30 cellular contexts compared by ENCODE assay signal in genomic region chr17:17341452-17341851, GRCh38.
"Had no signal": no experiment of that assay in that cellular context is flagged by ENCODE, and none has a peak within 500 bp of the region (broad histone marks: within the 10 kb centered on the region; RNA-seq: fewer than 3 reads in every experiment).

No MANE protein-coding gene starts in this region.

- H3K9me3 ChIP-seq: MG63 had no signal

- H3K27me3 ChIP-seq: MG63 had no signal

- H3K4me3 Mint-ChIP-seq: activated B cell treated with CpG ODN at 0.5 μM for 24 hours; activated CD4-positive, alpha-beta memory T cell treated with anti-CD3 and anti-CD28 coated beads for 36 hours; activated naive CD8-positive, alpha-beta T cell treated with anti-CD3 and anti-CD28 coated beads, Interleukin-2, amount 50 U/mL, for 24 hours; activated T-cell treated with anti-CD3 and anti-CD28 coated beads, Interleukin-2, amount 50 U/mL, for 72 hours; activated T-helper 17 cell treated with anti-CD3 and anti-CD28 coated beads, Interleukin-2, amount 50 U/mL, for 72 hours; brain had no signal

- H3K27ac Mint-ChIP-seq: activated B cell treated with CpG ODN at 0.5 μM for 24 hours; activated CD4-positive, alpha-beta memory T cell treated with anti-CD3 and anti-CD28 coated beads for 36 hours; activated naive CD8-positive, alpha-beta T cell treated with anti-CD3 and anti-CD28 coated beads, Interleukin-2, amount 50 U/mL, for 24 hours; activated T-cell treated with anti-CD3 and anti-CD28 coated beads, Interleukin-2, amount 50 U/mL, for 72 hours; activated T-helper 17 cell treated with anti-CD3 and anti-CD28 coated beads, Interleukin-2, amount 50 U/mL, for 72 hours; brain had no signal

- H3K27me3 Mint-ChIP-seq: activated B cell treated with CpG ODN at 0.5 μM for 24 hours; activated CD4-positive, alpha-beta memory T cell treated with anti-CD3 and anti-CD28 coated beads for 36 hours; activated naive CD8-positive, alpha-beta T cell treated with anti-CD3 and anti-CD28 coated beads, Interleukin-2, amount 50 U/mL, for 24 hours; activated T-helper 17 cell treated with anti-CD3 and anti-CD28 coated beads, Interleukin-2, amount 50 U/mL, for 72 hours; brain had no signal

- H3K36me3 Mint-ChIP-seq: activated CD4-positive, alpha-beta memory T cell treated with anti-CD3 and anti-CD28 coated beads for 36 hours had no signal

- H3K4me3 ChIP-seq: MG63 had no signal

- H3K4me1 Mint-ChIP-seq: activated B cell treated with CpG ODN at 0.5 μM for 24 hours; activated naive CD8-positive, alpha-beta T cell treated with anti-CD3 and anti-CD28 coated beads, Interleukin-2, amount 50 U/mL, for 24 hours; activated T-helper 17 cell treated with anti-CD3 and anti-CD28 coated beads, Interleukin-2, amount 50 U/mL, for 72 hours; brain had no signal

- ATAC-seq: activated naive CD8-positive, alpha-beta T cell treated with anti-CD3 and anti-CD28 coated beads, Interleukin-2, amount 50 U/mL, for 24 hours; activated T-cell treated with anti-CD3 and anti-CD28 coated beads, Interleukin-2, amount 50 U/mL, for 72 hours; activated T-helper 17 cell treated with anti-CD3 and anti-CD28 coated beads, Interleukin-2, amount 50 U/mL, for 72 hours; Panc1 had no signal

- H3K36me3 ChIP-seq: MG63 had no signal

- H3K27ac ChIP-seq: VCaP had no signal

- H3K9me3 Mint-ChIP-seq: activated B cell treated with CpG ODN at 0.5 μM for 24 hours; activated CD4-positive, alpha-beta memory T cell treated with anti-CD3 and anti-CD28 coated beads for 36 hours; activated naive CD8-positive, alpha-beta T cell treated with anti-CD3 and anti-CD28 coated beads, Interleukin-2, amount 50 U/mL, for 24 hours; activated T-cell treated with anti-CD3 and anti-CD28 coated beads, Interleukin-2, amount 50 U/mL, for 72 hours; activated T-helper 17 cell treated with anti-CD3 and anti-CD28 coated beads, Interleukin-2, amount 50 U/mL, for 72 hours; brain had no signal

- DNase-seq: activated B cell treated with CpG ODN at 0.5 μM for 24 hours; activated CD4-positive, alpha-beta memory T cell treated with anti-CD3 and anti-CD28 coated beads for 36 hours; activated CD4-positive, alpha-beta T cell treated with anti-CD3 and anti-CD28 coated beads for 4 hours; activated CD4-positive, alpha-beta T cell treated with anti-CD3 and anti-CD28 coated beads, Interleukin-2, amount 50 U/mL, for 1 hour; activated CD4-positive, CD25-positive, alpha-beta regulatory T cell treated with anti-CD3 and anti-CD28 coated beads, Interleukin-2, amount 50 U/mL, for 72 hours; activated naive CD4-positive, alpha-beta T cell; activated naive CD4-positive, alpha-beta T cell treated with anti-CD3 and anti-CD28 coated beads, Interleukin-2, amount 50 U/mL, for 16 hours; activated naive CD8-positive, alpha-beta T cell treated with anti-CD3 and anti-CD28 coated beads, Interleukin-2, amount 50 U/mL, for 24 hours; activated T-cell treated with anti-CD3 and anti-CD28 coated beads, Interleukin-2, amount 50 U/mL, for 1 hour; activated T-cell treated with anti-CD3 and anti-CD28 coated beads, Interleukin-2, amount 50 U/mL, for 72 hours; anterior cingulate cortex; central memory CD4-positive, alpha-beta T cell; Kasumi-1; KG1; MG63; NCI-H1048; NCI-H1105 treated with DMSO at 0.1 percent for 48 hours; NCI-H1436; NCI-H1694 treated with DMSO at 0.1 percent for 48 hours; NCI-H2029; NCI-H345; NCI-H524 treated with DMSO at 0.1 percent for 48 hours; SW 1271; T-helper 1 cell; T-helper 2 cell; T-helper 9 cell had no signal
